In the genomic region with DNA sequence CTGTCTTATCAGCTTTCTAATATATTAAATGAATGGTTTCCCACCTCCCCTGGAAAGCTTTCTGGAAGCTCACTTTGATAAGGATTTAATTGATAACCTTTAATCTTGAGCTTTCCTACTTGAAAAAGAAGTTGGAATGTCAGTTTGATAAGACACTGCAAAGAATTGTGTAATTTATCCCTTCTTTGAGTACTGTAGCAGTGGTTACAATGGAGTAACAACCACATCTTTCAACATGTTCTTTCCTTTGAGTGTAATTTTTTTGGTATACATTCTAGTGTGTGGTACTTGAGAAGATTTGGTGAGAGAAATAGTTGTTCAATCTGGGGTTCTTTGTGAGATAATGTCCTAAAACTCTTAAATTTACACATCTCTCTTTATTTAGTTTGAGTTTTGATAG, we compare ENCODE assay signal across 20 cellular contexts.
"Had no signal": no experiment of that assay in that cellular context is flagged by ENCODE, and none has a peak within 500 bp of the region (broad histone marks: within the 10 kb centered on the region; RNA-seq: fewer than 3 reads in every experiment).

No MANE protein-coding gene starts in this region.

- H3K27ac ChIP-seq: gastrocnemius medialis, heart right ventricle, right atrium auricular region, sigmoid colon, skin epidermis, testis, tibial nerve, upper lobe of right lung, vagina had no signal

- H3K4me3 ChIP-seq: gastrocnemius medialis, heart right ventricle, mucosa of descending colon, right atrium auricular region, sigmoid colon, skin epidermis, testis, tibial nerve, upper lobe of right lung, vagina had no signal

- H3K36me3 ChIP-seq: vagina had no signal

- H3K9me3 ChIP-seq: gastrocnemius medialis, heart right ventricle, mucosa of descending colon, right atrium auricular region, sigmoid colon, testis, tibial nerve, upper lobe of right lung, vagina had no signal

- H3K27me3 Mint-ChIP-seq: naive thymus-derived CD8-positive, alpha-beta T cell; stimulated activated naive B cell treated with anti-CD40 and anti-IgM and Interleukin-4, amounts not matched to agents 10 μg/mL and 1 μg/mL and 100 μg/mL, for 72 hours; stimulated activated naive CD8-positive, alpha-beta T cell treated with anti-CD3 and anti-CD28 coated beads, Interleukin-15, amount 100 ng/mL, for 72 hours had no signal

- H3K27ac Mint-ChIP-seq: naive thymus-derived CD8-positive, alpha-beta T cell; stimulated activated naive B cell treated with anti-CD40 and anti-IgM and Interleukin-4, amounts not matched to agents 10 μg/mL and 1 μg/mL and 100 μg/mL, for 72 hours; stimulated activated naive CD8-positive, alpha-beta T cell treated with anti-CD3 and anti-CD28 coated beads, Interleukin-15, amount 100 ng/mL, for 72 hours had no signal

- H3K9me3 Mint-ChIP-seq: naive thymus-derived CD8-positive, alpha-beta T cell; stimulated activated naive B cell treated with anti-CD40 and anti-IgM and Interleukin-4, amounts not matched to agents 10 μg/mL and 1 μg/mL and 100 μg/mL, for 72 hours; stimulated activated naive CD8-positive, alpha-beta T cell treated with anti-CD3 and anti-CD28 coated beads, Interleukin-15, amount 100 ng/mL, for 72 hours had no signal

- H3K4me3 Mint-ChIP-seq: naive thymus-derived CD8-positive, alpha-beta T cell; stimulated activated naive B cell treated with anti-CD40 and anti-IgM and Interleukin-4, amounts not matched to agents 10 μg/mL and 1 μg/mL and 100 μg/mL, for 72 hours; stimulated activated naive CD8-positive, alpha-beta T cell treated with anti-CD3 and anti-CD28 coated beads, Interleukin-15, amount 100 ng/mL, for 72 hours had no signal

- H3K27me3 ChIP-seq: gastrocnemius medialis, heart right ventricle, right atrium auricular region, sigmoid colon, testis, tibial nerve, upper lobe of right lung, vagina had no signal

- DNase-seq: effector CD4-positive, alpha-beta T cell; gastrocnemius medialis; heart right ventricle; hypothalamus; kidney glomerular epithelial cell; mammary epithelial cell; mucosa of descending colon; naive thymus-derived CD8-positive, alpha-beta T cell; posterior cingulate gyrus; sigmoid colon; stimulated activated CD4-positive, alpha-beta T cell treated with anti-CD3 and anti-CD28 coated beads, Interleukin-2, amount 100 ng/mL, for 24 hours; stimulated activated CD4-positive, alpha-beta T cell treated with anti-CD3 and anti-CD28 coated beads, Interleukin-4, amount 100 ng/mL, for 4 hours; stimulated activated naive B cell treated with anti-CD40 and anti-IgM and Interleukin-4, amounts not matched to agents 10 μg/mL and 1 μg/mL and 100 μg/mL, for 72 hours; stimulated activated naive CD8-positive, alpha-beta T cell treated with anti-CD3 and anti-CD28 coated beads, Interleukin-15, amount 100 ng/mL, for 72 hours; testis; upper lobe of right lung had no signal

- H3K4me1 Mint-ChIP-seq: naive thymus-derived CD8-positive, alpha-beta T cell; stimulated activated naive B cell treated with anti-CD40 and anti-IgM and Interleukin-4, amounts not matched to agents 10 μg/mL and 1 μg/mL and 100 μg/mL, for 72 hours; stimulated activated naive CD8-positive, alpha-beta T cell treated with anti-CD3 and anti-CD28 coated beads, Interleukin-15, amount 100 ng/mL, for 72 hours had no signal

- H3K4me1 ChIP-seq: gastrocnemius medialis, heart right ventricle, right atrium auricular region, sigmoid colon, testis, tibial nerve, upper lobe of right lung, vagina had no signal
